ENCODE assay signal across 7 cellular contexts in genomic region chr6:73516712-73517489, GRCh38. TPM values are rescaled to one million over a fixed set of nuclear protein-coding genes. Genes with fewer than 3 reads are reported as not detected.
DNase-seq lines count a peak whose midpoint lies in the region; ATAC-seq and TF ChIP-seq lines count a peak whose summit lies in the region.

No MANE protein-coding gene starts in this region.

- intact Hi-C loops in left colon (cut with DNase I, micrococcal nuclease): loop anchor here (5.0 to 10.0 kb wide), 2 partner anchors 65 to 98 kb away; no protein-coding TSS in a partner anchor

- peak; percentile 52 for TF ChIP-seq POLR2A in GM19099 (IDR thresholded peaks at IDR 0.05; ENCODE audit: extremely low read depth, insufficient read length, low read depth)

- peaks cover 36% of the 10 kb centered on the region for H3F3A ChIP-seq in smooth muscle cell (ENCODE audit: low read depth)

- H3K4me1 ChIP-seq in RWPE2 (ENCODE audit: insufficient read depth, poor library complexity, severe bottlenecking): no peaks in the 10 kb centered on the region
- H3K4me1 ChIP-seq in smooth muscle cell (ENCODE audit: low read depth): peaks cover 2% of the 10 kb centered on the region

- H3K9ac ChIP-seq in smooth muscle cell (ENCODE audit: low read depth): peak overlapping the region; percentile 36

- H3K27me3 ChIP-seq in RWPE2 (ENCODE audit: insufficient read depth, poor library complexity, severe bottlenecking): no peaks in the 10 kb centered on the region
- no peaks in the 10 kb centered on the region for H3K27me3 ChIP-seq in smooth muscle cell (ENCODE audit: low read depth)

- peak overlapping the region; percentile 97 for H3K27ac ChIP-seq in RWPE2 (ENCODE audit: poor library complexity, severe bottlenecking)
- peak overlapping the region; percentile 99 for H3K27ac ChIP-seq in epithelial cell of prostate
- H3K27ac ChIP-seq in smooth muscle cell (ENCODE audit: low read depth): peak overlapping the region; percentile 68

- peaks cover 83% of the 10 kb centered on the region for H4K20me1 ChIP-seq in smooth muscle cell (ENCODE audit: low read depth)

- peaks cover 61% of the 10 kb centered on the region for H3K36me3 ChIP-seq in RWPE2 (ENCODE audit: low read depth)
- H3K36me3 ChIP-seq in smooth muscle cell (ENCODE audit: low read depth): peaks cover 19% of the 10 kb centered on the region

- TF ChIP-seq CTCF in RWPE2 (IDR thresholded peaks at IDR 0.05; ENCODE audit: poor library complexity, severe bottlenecking) (no peak), smooth muscle cell (IDR thresholded peaks at IDR 0.05; ENCODE audit: borderline replicate concordance, insufficient read depth, poor library complexity, severe bottlenecking) (no peak)

- WGBS in smooth muscle cell (ENCODE audit: low lambda C conversion rate): 75% methylated on average over 4 of the region's 4 CpGs

- no peak overlapping the region for H2AFZ ChIP-seq in smooth muscle cell (ENCODE audit: low read depth)

- H3K4me2 ChIP-seq in smooth muscle cell: peak overlapping the region; percentile 79

- H3K79me2 ChIP-seq in smooth muscle cell (ENCODE audit: low read depth): peaks cover 38% of the 10 kb centered on the region

- no peak for ATAC-seq in RWPE2 (ENCODE audit: low read depth)
- ATAC-seq in left colon: no peak
- ATAC-seq in HG03175 (IDR thresholded peaks at IDR 0.05; ENCODE audit: unreplicated experiment): no peak

- DNase-seq in RWPE2 (ENCODE audit: low spot score) (no peak), epithelial cell of prostate (ENCODE audit: low read depth, low spot score) (no peak), smooth muscle cell (lab: John Stamatoyannopoulos, UW; ENCODE audit: unreplicated experiment) (no peak), left colon (no peak)
- no peak for DNase-seq in NK-92 treated with Interleukin-12 subunit alpha and Interleukin-12 subunit beta, amount 100 ng/mL, for 24 hours (lab: John Stamatoyannopoulos, UW)

- no peaks in the 10 kb centered on the region for H3K9me3 ChIP-seq in RWPE2 (ENCODE audit: severe bottlenecking)
- H3K9me3 ChIP-seq in smooth muscle cell (replicated peaks; ENCODE audit: low read depth): no peaks in the 10 kb centered on the region

- H3K4me3 ChIP-seq in RWPE2 (ENCODE audit: severe bottlenecking) (no peak overlapping the region), smooth muscle cell (peak overlapping the region; percentile 35)

RNA-seq across cellular contexts. Expression of gene EEF1A1, which starts 3.9 kb away (rescaled TPM):
- 8,046 and 9,106 TPM in 2 replicates for total RNA-seq in smooth muscle cell
- polyA plus RNA-seq in smooth muscle cell: 2,147 and 2,255 TPM in 2 replicates
- 1,000 to 10,000 TPM; 6,801 to 8,079 TPM for total RNA-seq in left colon

RNA-seq across cellular contexts. Expression of gene MTO1, which starts 55.4 kb away (rescaled TPM):
- total RNA-seq in smooth muscle cell (23.6 and 27.6 TPM in 2 replicates), left colon (10 to 100 TPM; 20.3 to 23.1 TPM)
- polyA plus RNA-seq in smooth muscle cell: 16.5 TPM in 2 replicates
